In the genomic region with DNA sequence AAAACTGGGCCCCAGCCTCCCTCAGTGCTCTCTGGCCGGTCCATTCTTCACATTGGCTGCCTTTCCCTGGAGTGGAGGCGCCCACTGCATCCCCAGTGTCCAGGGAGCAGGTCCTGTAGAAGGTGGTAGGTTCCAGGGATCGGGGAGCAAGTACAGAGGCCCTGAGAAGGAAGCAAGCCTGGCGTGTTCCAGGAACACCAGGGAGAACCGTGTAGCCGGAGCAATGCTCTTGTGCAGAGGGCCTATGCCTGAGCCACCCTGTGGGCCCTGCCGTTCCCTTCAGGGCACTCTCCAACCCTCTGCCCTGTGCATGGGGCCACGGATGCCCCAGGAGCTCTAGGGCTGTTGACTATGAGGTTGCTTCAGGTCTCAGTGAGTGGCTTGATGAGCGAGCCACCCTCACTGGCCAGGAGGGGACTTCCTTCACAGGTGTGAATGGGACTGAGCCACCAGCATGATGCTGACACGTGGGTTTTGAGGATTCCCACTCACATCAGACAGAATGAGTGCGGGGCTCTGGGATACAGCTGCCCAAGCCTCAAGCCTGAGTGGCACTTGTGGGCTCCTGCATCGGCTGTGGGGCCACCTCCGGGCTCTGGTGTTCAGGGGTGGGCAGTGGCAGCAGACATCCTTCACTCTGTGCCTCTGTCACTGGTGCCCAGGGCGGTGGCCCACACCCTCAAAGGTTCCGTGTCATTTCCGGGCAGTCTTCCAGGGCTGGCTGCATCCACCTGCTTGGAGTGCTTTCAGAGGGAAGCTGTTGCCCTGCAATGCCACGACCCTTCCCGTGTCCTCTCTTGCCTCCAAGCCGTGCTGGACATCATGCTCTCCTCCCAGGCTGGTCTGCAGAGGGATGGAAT, we compare ENCODE assay signal across 18 cellular contexts. TPM values are rescaled to one million over a fixed set of nuclear protein-coding genes. Genes with fewer than 3 reads are reported as not detected.
DNase-seq lines count a peak whose midpoint lies in the region; ATAC-seq and TF ChIP-seq lines count a peak whose summit lies in the region.
"Had no signal": no experiment of that assay in that cellular context is flagged by ENCODE, and none has a peak within 500 bp of the region (broad histone marks: within the 10 kb centered on the region; RNA-seq: fewer than 3 reads in every experiment).

No MANE protein-coding gene starts in this region.

- H3K27me3 ChIP-seq in BLaER1 treated with 17β-estradiol and CSF1 and Interleukin-3, amounts not matched to agents 10 nM and 100 nM = no peaks in the 10 kb centered on the region
- H3K27me3 ChIP-seq in lower lobe of right lung (ENCODE audit: low read depth) = no peaks in the 10 kb centered on the region
- H3K27me3 ChIP-seq: SJSA1 had no signal

- peak; percentile 75 for DNase-seq in chondrocyte (ENCODE audit: low spot score)
- DNase-seq in lower lobe of right lung = peak; percentile 31
- DNase-seq in sciatic nerve (ENCODE audit: low spot score) = peak; percentile 47
- DNase-seq in middle frontal gyrus (ENCODE audit: extremely low spot score, low spot score) = no peak
- DNase-seq in HK-2 (ENCODE audit: unreplicated experiment) = no peak
- DNase-seq in foreskin melanocyte = no peak
- DNase-seq: ACHN; Calu3; CD4-positive, alpha-beta memory T cell; NCI-H1417; NCI-H187 treated with DMSO at 0.1 percent for 48 hours; NCI-H69; OCI-M1; RPMI8226 had no signal

- H3K36me3 Mint-ChIP-seq in chondrocyte (ENCODE audit: low read depth) = peaks cover 2% of the 10 kb centered on the region
- H3K36me3 Mint-ChIP-seq: CD4-positive, alpha-beta memory T cell had no signal

- no peak overlapping the region for H3K27ac ChIP-seq in BLaER1 treated with 17β-estradiol and CSF1 and Interleukin-3, amounts not matched to agents 10 nM and 100 nM
- no peak overlapping the region for H3K27ac ChIP-seq in lower lobe of right lung
- H3K27ac ChIP-seq: HL-60, SJSA1 had no signal

- H3K4me3 Mint-ChIP-seq in chondrocyte (ENCODE audit: unreplicated experiment) = no peak overlapping the region
- H3K4me3 Mint-ChIP-seq: CD4-positive, alpha-beta memory T cell had no signal

- H3K27ac Mint-ChIP-seq in chondrocyte (ENCODE audit: unreplicated experiment) = no peak overlapping the region
- H3K27ac Mint-ChIP-seq: CD4-positive, alpha-beta memory T cell had no signal

- H3K4me2 ChIP-seq in BLaER1 treated with 17β-estradiol and CSF1 and Interleukin-3, amounts not matched to agents 10 nM and 100 nM = peak overlapping the region in 7 of 11 experiments; percentile 4 to 90 (median 27); a peak in 3 of 22 replicates

- no peak overlapping the region for H3K4me3 ChIP-seq in BLaER1 treated with 17β-estradiol and CSF1 and Interleukin-3, amounts not matched to agents 10 nM and 100 nM
- H3K4me3 ChIP-seq in lower lobe of right lung = no peak overlapping the region
- H3K4me3 ChIP-seq: HAP-1, SJSA1 had no signal

- H4K20me1 ChIP-seq in BLaER1 treated with 17β-estradiol and CSF1 and Interleukin-3, amounts not matched to agents 10 nM and 100 nM = peaks cover 0 to 27% (median 0%) of the 10 kb centered on the region in 11 experiments; a peak in 7 of 22 replicates

- intact Hi-C loops in lower lobe of right lung (cut with DNase I) = no loop called here
- intact Hi-C loops in sciatic nerve (cut with DNase I) = no loop called here

- peaks cover 13% of the 10 kb centered on the region for H3K4me1 Mint-ChIP-seq in chondrocyte (ENCODE audit: low read depth)
- H3K4me1 Mint-ChIP-seq: CD4-positive, alpha-beta memory T cell had no signal

- no peaks in the 10 kb centered on the region for H3K27me3 Mint-ChIP-seq in chondrocyte (ENCODE audit: low read depth)

- no peaks in the 10 kb centered on the region for H3K9me3 ChIP-seq in BLaER1 treated with 17β-estradiol and CSF1 and Interleukin-3, amounts not matched to agents 10 nM and 100 nM (replicated peaks in 1 of 11)
- no peaks in the 10 kb centered on the region for H3K9me3 ChIP-seq in lower lobe of right lung
- H3K9me3 ChIP-seq: HAP-1 had no signal

- H3K36me3 ChIP-seq in BLaER1 treated with 17β-estradiol and CSF1 and Interleukin-3, amounts not matched to agents 10 nM and 100 nM = no peaks in the 10 kb centered on the region
- no peaks in the 10 kb centered on the region for H3K36me3 ChIP-seq in lower lobe of right lung
- H3K36me3 ChIP-seq: HAP-1, SJSA1 had no signal

- H3K9ac ChIP-seq in BLaER1 treated with 17β-estradiol and CSF1 and Interleukin-3, amounts not matched to agents 10 nM and 100 nM = no peak overlapping the region

- peaks cover 3% of the 10 kb centered on the region for H3K9me3 Mint-ChIP-seq in chondrocyte (ENCODE audit: low read depth)

- TF ChIP-seq CTCF in chondrocyte (IDR thresholded peaks at IDR 0.05) (no peak), lower lobe of right lung (IDR thresholded peaks at IDR 0.05) (no peak)

- peaks cover 23 to 50% (median 44%) of the 10 kb centered on the region in 10 experiments; a peak in 19 of 20 replicates for H3K4me1 ChIP-seq in BLaER1 treated with 17β-estradiol and CSF1 and Interleukin-3, amounts not matched to agents 10 nM and 100 nM
- no peaks in the 10 kb centered on the region for H3K4me1 ChIP-seq in lower lobe of right lung
- H3K4me1 ChIP-seq: HAP-1, SJSA1 had no signal

- ATAC-seq in lower lobe of right lung = no peak
- ATAC-seq in sciatic nerve = no peak

RNA-seq across cellular contexts. Expression of a gene that starts 54.4 kb away (rescaled TPM):
- total RNA-seq in chondrocyte = 17.9 to 93.2 TPM (median 91.2 TPM) in 3 replicates
- total RNA-seq in lower lobe of right lung = 13.0 TPM
- 25.3 TPM for total RNA-seq in sciatic nerve
- total RNA-seq: Calu3; CD4-positive, alpha-beta memory T cell had no signal

Comparison
In these comparisons a context has a peak if more than half of its experiments do, and no peak if none do; other contexts are left out.
1. DNase-seq: peak in chondrocyte (single experiment), lower lobe of right lung (single experiment) and sciatic nerve (single experiment); none in middle frontal gyrus (single experiment), HK-2 (single experiment) and foreskin melanocyte (single experiment).